Comparison of ENCODE assay signal across 23 cellular contexts in genomic region chr9:95834281-95834907, GRCh38. TPM values are rescaled to one million over a fixed set of nuclear protein-coding genes. Genes with fewer than 3 reads are reported as not detected.
DNase-seq lines count a peak whose midpoint lies in the region; ATAC-seq and TF ChIP-seq lines count a peak whose summit lies in the region.
"Had no signal": no experiment of that assay in that cellular context is flagged by ENCODE, and none has a peak within 500 bp of the region (broad histone marks: within the 10 kb centered on the region; RNA-seq: fewer than 3 reads in every experiment).

No MANE protein-coding gene starts in this region.

- H3K27ac ChIP-seq in brain microvascular endothelial cell = no peak overlapping the region
- H3K27ac ChIP-seq: C4-2B, thyroid gland had no signal

- no peaks in the 10 kb centered on the region for H3K9me3 Mint-ChIP-seq in natural killer cell treated with Interleukin-12 subunit alpha and Interleukin-12 subunit beta and Interleukin-15 and Interleukin-18, amount 100 ng/mL, for 72 hours
- H3K9me3 Mint-ChIP-seq: IgD-negative memory B cell; stimulated activated memory B cell treated with anti-CD40 and anti-IgM and Interleukin-4, amounts not matched to agents 10 μg/mL and 1 μg/mL and 100 μg/mL, for 72 hours had no signal

- TF ChIP-seq CTCF in brain microvascular endothelial cell (IDR thresholded peaks at IDR 0.05; ENCODE audit: low read depth, low read length, missing control alignments) (no peak), mucosa of descending colon (IDR thresholded peaks at IDR 0.05) (no peak)

- H3K4me1 ChIP-seq in mucosa of descending colon (ENCODE audit: low read depth) = peaks cover 7% of the 10 kb centered on the region
- H3K4me1 ChIP-seq: thyroid gland had no signal

- H3K4me3 Mint-ChIP-seq in natural killer cell treated with Interleukin-12 subunit alpha and Interleukin-12 subunit beta and Interleukin-15 and Interleukin-18, amount 100 ng/mL, for 72 hours = peak overlapping the region; percentile 11
- H3K4me3 Mint-ChIP-seq: activated naive CD4-positive, alpha-beta T cell treated with anti-CD3 and anti-CD28 coated beads, Interleukin-2, amount 10 ng/mL, durations not matched to agents 7 days and 5 days; IgD-negative memory B cell; stimulated activated memory B cell treated with anti-CD40 and anti-IgM and Interleukin-4, amounts not matched to agents 10 μg/mL and 1 μg/mL and 100 μg/mL, for 72 hours; T-cell had no signal

- H3K27me3 Mint-ChIP-seq in natural killer cell treated with Interleukin-12 subunit alpha and Interleukin-12 subunit beta and Interleukin-15 and Interleukin-18, amount 100 ng/mL, for 72 hours = no peaks in the 10 kb centered on the region
- H3K27me3 Mint-ChIP-seq: IgD-negative memory B cell; stimulated activated memory B cell treated with anti-CD40 and anti-IgM and Interleukin-4, amounts not matched to agents 10 μg/mL and 1 μg/mL and 100 μg/mL, for 72 hours; T-cell had no signal

- no peaks in the 10 kb centered on the region for H3K36me3 Mint-ChIP-seq in natural killer cell treated with Interleukin-12 subunit alpha and Interleukin-12 subunit beta and Interleukin-15 and Interleukin-18, amount 100 ng/mL, for 72 hours
- H3K36me3 Mint-ChIP-seq: activated naive CD4-positive, alpha-beta T cell treated with anti-CD3 and anti-CD28 coated beads, Interleukin-2, amount 10 ng/mL, durations not matched to agents 7 days and 5 days; stimulated activated memory B cell treated with anti-CD40 and anti-IgM and Interleukin-4, amounts not matched to agents 10 μg/mL and 1 μg/mL and 100 μg/mL, for 72 hours had no signal

- DNase-seq in Daoy (ENCODE audit: low read depth) = peak; percentile 54
- peak; percentile 80 for DNase-seq in SW480 (ENCODE audit: low spot score)
- DNase-seq in brain microvascular endothelial cell = peak; percentile 80
- DNase-seq in natural killer cell treated with Interleukin-12 subunit alpha and Interleukin-12 subunit beta and Interleukin-15 and Interleukin-18, amount 100 ng/mL, for 72 hours (ENCODE audit: low spot score) = no peak
- no peak for DNase-seq in NCI-H1048 (lab: John Stamatoyannopoulos, UW)
- DNase-seq in mucosa of descending colon = no peak
- DNase-seq in activated gamma-delta T cell treated with Interleukin-2 at 50 U/mL for 16 hours = no peak
- DNase-seq: activated naive CD4-positive, alpha-beta T cell treated with anti-CD3 and anti-CD28 coated beads, Interleukin-2, amount 10 ng/mL, durations not matched to agents 7 days and 5 days; activated T-cell treated with anti-CD3 and anti-CD28 coated beads, Interleukin-2, amount 50 U/mL, for 1 hour; cortex of kidney; head of caudate nucleus; left ventricle myocardium superior; MG63; NCI-H1436; NCI-H526 treated with DMSO at 0.1 percent for 48 hours; stimulated activated CD4-positive, alpha-beta T cell treated with anti-CD3 and anti-CD28 coated beads, Interleukin-15, amount 100 ng/mL, for 24 hours; T-cell; thyroid gland had no signal

- H3K4me3 ChIP-seq in brain microvascular endothelial cell (ENCODE audit: low read depth, low read length) (no peak overlapping the region), mucosa of descending colon (no peak overlapping the region)
- H3K4me3 ChIP-seq: MG63, thyroid gland had no signal

- in situ Hi-C loops in brain microvascular endothelial cell (cut with HindIII; ENCODE audit: low pct_ligation_motif_present, low sequenced_read_pairs) = no loop called here

- peak; percentile 65 to 74 for ATAC-seq in natural killer cell treated with Interleukin-12 subunit alpha and Interleukin-12 subunit beta and Interleukin-15 and Interleukin-18, amount 100 ng/mL, for 72 hours
- ATAC-seq in GM19328 (IDR thresholded peaks at IDR 0.05; ENCODE audit: unreplicated experiment) = no peak
- ATAC-seq in mucosa of descending colon = no peak
- ATAC-seq: Right ventricle myocardium inferior; stimulated activated memory B cell treated with anti-CD40 and anti-IgM and Interleukin-4, amounts not matched to agents 10 μg/mL and 1 μg/mL and 100 μg/mL, for 72 hours; T-cell had no signal

- no peaks in the 10 kb centered on the region for H3K9me3 ChIP-seq in mucosa of descending colon
- H3K9me3 ChIP-seq: MG63, thyroid gland had no signal

- intact Hi-C loops in mucosa of descending colon (cut with DNase I, micrococcal nuclease) = no loop called here

- no peaks in the 10 kb centered on the region for H3K27me3 ChIP-seq in brain microvascular endothelial cell (replicated peaks)
- H3K27me3 ChIP-seq: MG63, thyroid gland had no signal

- no peaks in the 10 kb centered on the region for H3K36me3 ChIP-seq in brain microvascular endothelial cell (replicated peaks)
- H3K36me3 ChIP-seq in mucosa of descending colon (ENCODE audit: low read depth) = no peaks in the 10 kb centered on the region
- H3K36me3 ChIP-seq: MG63, thyroid gland had no signal

- H3K4me1 Mint-ChIP-seq in natural killer cell treated with Interleukin-12 subunit alpha and Interleukin-12 subunit beta and Interleukin-15 and Interleukin-18, amount 100 ng/mL, for 72 hours (ENCODE audit: low read depth in 2 of 2) = peaks cover 17 to 27% of the 10 kb centered on the region in 2 donors
- H3K4me1 Mint-ChIP-seq: IgD-negative memory B cell; stimulated activated memory B cell treated with anti-CD40 and anti-IgM and Interleukin-4, amounts not matched to agents 10 μg/mL and 1 μg/mL and 100 μg/mL, for 72 hours had no signal

- peak overlapping the region; percentile 7 to 30 for H3K27ac Mint-ChIP-seq in natural killer cell treated with Interleukin-12 subunit alpha and Interleukin-12 subunit beta and Interleukin-15 and Interleukin-18, amount 100 ng/mL, for 72 hours
- H3K27ac Mint-ChIP-seq: activated naive CD4-positive, alpha-beta T cell treated with anti-CD3 and anti-CD28 coated beads, Interleukin-2, amount 10 ng/mL, durations not matched to agents 7 days and 5 days; IgD-negative memory B cell; stimulated activated memory B cell treated with anti-CD40 and anti-IgM and Interleukin-4, amounts not matched to agents 10 μg/mL and 1 μg/mL and 100 μg/mL, for 72 hours; T-cell had no signal

RNA-seq across cellular contexts. Expression of gene ERCC6L2, which starts 41.1 kb away (rescaled TPM):
- total RNA-seq in Daoy (2014; rRNA removed; shearing (Covaris generic)) = 43.0 and 51.1 TPM in 2 replicates
- total RNA-seq in natural killer cell treated with Interleukin-12 subunit alpha and Interleukin-12 subunit beta and Interleukin-15 and Interleukin-18, amount 100 ng/mL, for 72 hours = 10 to 100 TPM; 25.2 to 30.4 TPM
- total RNA-seq in mucosa of descending colon = 10 to 100 TPM; 32.4 to 69.4 (median 51.4) TPM

Comparison
In these comparisons a context has a peak if more than half of its experiments do, and no peak if none do; other contexts are left out.
1. DNase-seq: peak in Daoy (single experiment), SW480 (single experiment) and brain microvascular endothelial cell (single experiment); none in natural killer cell treated with Interleukin-12 subunit alpha and Interleukin-12 subunit beta and Interleukin-15 and Interleukin-18, amount 100 ng/mL, for 72 hours (single experiment), NCI-H1048 (single experiment), mucosa of descending colon (0 of 3) and activated gamma-delta T cell treated with Interleukin-2 at 50 U/mL for 16 hours (single experiment).
2. ATAC-seq: peak in natural killer cell treated with Interleukin-12 subunit alpha and Interleukin-12 subunit beta and Interleukin-15 and Interleukin-18, amount 100 ng/mL, for 72 hours (2 of 2); none in GM19328 (single experiment) and mucosa of descending colon (single experiment).